In the genomic region with DNA sequence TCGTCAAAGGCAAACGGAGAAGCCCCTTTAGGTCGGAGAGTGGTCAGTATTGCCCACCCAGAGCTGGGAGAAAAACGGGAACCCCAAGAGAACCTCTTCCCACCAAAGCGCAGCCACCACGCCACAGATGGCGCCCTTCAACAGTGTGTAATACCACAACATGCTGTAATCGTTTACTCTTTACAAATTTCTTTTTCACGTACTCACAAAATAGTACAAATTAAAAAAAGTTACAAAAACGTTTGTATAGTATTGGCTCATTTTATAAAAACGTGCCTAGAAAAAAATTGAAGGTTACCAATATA, we compare ENCODE assay signal across 8 cellular contexts. TPM values are rescaled to one million over a fixed set of nuclear protein-coding genes. Genes with fewer than 3 reads are reported as not detected.
A peak's percentile ranks its signal among the peaks of the same experiment; 100 is the strongest.
DNase-seq lines count a peak whose midpoint lies in the region; ATAC-seq and TF ChIP-seq lines count a peak whose summit lies in the region.

No MANE protein-coding gene starts in this region.

- H2BK120ac ChIP-seq in mesenchymal stem cell (ENCODE audit: low read depth, low read length) = peak overlapping the region; percentile 98

- peak overlapping the region; percentile 100 for H3K4me2 ChIP-seq in mesenchymal stem cell (ENCODE audit: low read length, poor library complexity, severe bottlenecking)

- no peak overlapping the region for H3K23ac ChIP-seq in mesenchymal stem cell (ENCODE audit: low read length in 2 of 2)

- peak overlapping the region; percentile 90 for H3K27ac ChIP-seq in RWPE2 (ENCODE audit: poor library complexity, severe bottlenecking)
- H3K27ac ChIP-seq in mesenchymal stem cell (ENCODE audit: low read length, poor library complexity, severe bottlenecking) = peak overlapping the region; percentile 96
- H3K27ac ChIP-seq in thoracic aorta = peak overlapping the region; percentile 100

- peak; percentile 0 for ATAC-seq in HG02588 (IDR thresholded peaks at IDR 0.05; ENCODE audit: unreplicated experiment)
- no peak for ATAC-seq in RWPE2 (ENCODE audit: low read depth)
- ATAC-seq in thoracic aorta (ENCODE audit: insufficient number of reproducible peaks, low FRiP score, low read depth) = no peak

- H3K27me3 ChIP-seq in RWPE2 (ENCODE audit: insufficient read depth, poor library complexity, severe bottlenecking) (no peaks in the 10 kb centered on the region), mesenchymal stem cell (ENCODE audit: control insufficient read depth in 1 of 2, insufficient read depth in 1 of 2, low read length in 2 of 2) (no peaks in the 10 kb centered on the region), thoracic aorta (replicated peaks; ENCODE audit: insufficient read depth) (no peaks in the 10 kb centered on the region)

- peaks cover 1% of the 10 kb centered on the region for H3K79me1 ChIP-seq in mesenchymal stem cell (replicated peaks; ENCODE audit: low read length, poor library complexity, severe bottlenecking)

- H3K4me1 ChIP-seq in RWPE2 (ENCODE audit: insufficient read depth, poor library complexity, severe bottlenecking) (peaks cover 27% of the 10 kb centered on the region), mesenchymal stem cell (ENCODE audit: control insufficient read depth, insufficient read depth, low read depth, low read length) (peaks cover 7% of the 10 kb centered on the region), thoracic aorta (ENCODE audit: control insufficient read depth in 1 of 2, low read depth in 2 of 2) (peaks cover 24 to 34% of the 10 kb centered on the region in 2 donors)

- TF ChIP-seq CTCF in RWPE2 (IDR thresholded peaks at IDR 0.05; ENCODE audit: poor library complexity, severe bottlenecking) (peak; percentile 61), thoracic aorta (IDR thresholded peaks at IDR 0.05) (peak; percentile 19)

- H3K4ac ChIP-seq in mesenchymal stem cell (ENCODE audit: low read depth in 1 of 2, low read length in 2 of 2) = peak overlapping the region; percentile 92 to 98

- H3K14ac ChIP-seq in mesenchymal stem cell (ENCODE audit: low read length in 2 of 2) = peak overlapping the region in 1 of 2 experiments; percentile 72

- H2AK5ac ChIP-seq in mesenchymal stem cell (ENCODE audit: low read length, severe bottlenecking) = peak overlapping the region; percentile 70

- peak overlapping the region; percentile 94 for H4K8ac ChIP-seq in mesenchymal stem cell (ENCODE audit: low read length)

- peak overlapping the region; percentile 97 for H2BK15ac ChIP-seq in mesenchymal stem cell (ENCODE audit: low read depth, poor library complexity, severe bottlenecking)

- peak overlapping the region; percentile 95 to 98 for H3K18ac ChIP-seq in mesenchymal stem cell (ENCODE audit: low read depth in 1 of 2, low read length in 2 of 2)

- peak overlapping the region; percentile 99 for H2BK5ac ChIP-seq in mesenchymal stem cell (ENCODE audit: low read depth, low read length, poor library complexity, severe bottlenecking)

- DNase-seq in NCI-H2171 treated with DMSO at 0.1 percent for 48 hours (lab: John Stamatoyannopoulos, UW) = peak; percentile 74
- no peak for DNase-seq in NCI-H2171 (lab: John Stamatoyannopoulos, UW)
- DNase-seq in RWPE2 (ENCODE audit: low spot score) = no peak
- DNase-seq in dedifferentiated amniotic fluid mesenchymal stem cell (ENCODE audit: extremely low spot score) = peak; percentile 60
- peak; percentile 77 for DNase-seq in mesenchymal stem cell
- DNase-seq in thoracic aorta (ENCODE audit: low spot score) = no peak
- no peak for DNase-seq in SK-N-DZ (ENCODE audit: low spot score)

- peak overlapping the region; percentile 77 to 90 for H2BK12ac ChIP-seq in mesenchymal stem cell (ENCODE audit: low read length in 2 of 2)

- H2AFZ ChIP-seq in mesenchymal stem cell (ENCODE audit: low read depth, low read length) = peak overlapping the region; percentile 79

- under 1% methylated on average over 6 of the region's 11 CpGs for WGBS in mesenchymal stem cell

- peak overlapping the region; percentile 90 for H3K4me3 ChIP-seq in RWPE2 (ENCODE audit: severe bottlenecking)
- H3K4me3 ChIP-seq in mesenchymal stem cell (ENCODE audit: insufficient read depth in 1 of 2, low read depth in 1 of 2, low read length in 2 of 2) = peak overlapping the region; percentile 84 to 96
- H3K4me3 ChIP-seq in thoracic aorta = peak overlapping the region; percentile 98

- peak overlapping the region; percentile 98 for H3K9ac ChIP-seq in mesenchymal stem cell (ENCODE audit: low read length)

- peak overlapping the region; percentile 96 for H4K91ac ChIP-seq in mesenchymal stem cell (ENCODE audit: low read length)

- H3K36me3 ChIP-seq in RWPE2 (ENCODE audit: low read depth) (peaks cover 14% of the 10 kb centered on the region), mesenchymal stem cell (ENCODE audit: control insufficient read depth in 1 of 2, insufficient read depth in 2 of 2, low read depth in 1 of 2, low read length in 2 of 2) (no peaks in the 10 kb centered on the region), thoracic aorta (no peaks in the 10 kb centered on the region)

- H3K9me3 ChIP-seq in RWPE2 (ENCODE audit: severe bottlenecking) (no peaks in the 10 kb centered on the region), mesenchymal stem cell (ENCODE audit: control insufficient read depth, low read length) (no peaks in the 10 kb centered on the region), thoracic aorta (no peaks in the 10 kb centered on the region)

RNA-seq across cellular contexts. Expression of a gene that starts 0.8 kb away (rescaled TPM):
- polyA plus RNA-seq in mesenchymal stem cell (2013, experiment 1 of 2) = 73.3 TPM
- 78.2 TPM for polyA plus RNA-seq in mesenchymal stem cell (2013, experiment 2 of 2)
- 100 to 1,000 TPM in 1 of 2 donors, 10 to 100 TPM in 1; 64.3 to 155 TPM for total RNA-seq in thoracic aorta
- polyA plus RNA-seq in SK-N-DZ (2014; cell fraction: cytosol; rRNA removed) = 25.8 and 33.2 TPM in 2 replicates
- 27.5 and 49.4 TPM in 2 replicates for polyA plus RNA-seq in SK-N-DZ (2014; cell fraction: nucleus; rRNA removed)

RNA-seq across cellular contexts. Expression of a gene that starts 52.7 kb away (rescaled TPM):
- 192 TPM for polyA plus RNA-seq in mesenchymal stem cell (2013, experiment 1 of 2)
- polyA plus RNA-seq in mesenchymal stem cell (2013, experiment 2 of 2) = 202 TPM
- 10 to 100 TPM; 60.1 to 98.4 TPM for total RNA-seq in thoracic aorta
- 86.1 and 98.5 TPM in 2 replicates for polyA plus RNA-seq in SK-N-DZ (2014; cell fraction: cytosol; rRNA removed)
- polyA plus RNA-seq in SK-N-DZ (2014; cell fraction: nucleus; rRNA removed) = 72.0 and 185 TPM in 2 replicates

Comparison
In these comparisons a context has a peak if more than half of its experiments do, and no peak if none do; other contexts are left out.
1. DNase-seq: peak in NCI-H2171 treated with DMSO at 0.1 percent for 48 hours (single experiment), dedifferentiated amniotic fluid mesenchymal stem cell (single experiment) and mesenchymal stem cell (single experiment); none in NCI-H2171 (single experiment), RWPE2 (single experiment), thoracic aorta (single experiment) and SK-N-DZ (single experiment).
2. Peak in every context shown above with its lines, with median percentiles within 50 percentile points of each other: H3K27ac ChIP-seq and H3K4me3 ChIP-seq.